Comparison of ENCODE assay signal across 8 cellular contexts in the genomic region with DNA sequence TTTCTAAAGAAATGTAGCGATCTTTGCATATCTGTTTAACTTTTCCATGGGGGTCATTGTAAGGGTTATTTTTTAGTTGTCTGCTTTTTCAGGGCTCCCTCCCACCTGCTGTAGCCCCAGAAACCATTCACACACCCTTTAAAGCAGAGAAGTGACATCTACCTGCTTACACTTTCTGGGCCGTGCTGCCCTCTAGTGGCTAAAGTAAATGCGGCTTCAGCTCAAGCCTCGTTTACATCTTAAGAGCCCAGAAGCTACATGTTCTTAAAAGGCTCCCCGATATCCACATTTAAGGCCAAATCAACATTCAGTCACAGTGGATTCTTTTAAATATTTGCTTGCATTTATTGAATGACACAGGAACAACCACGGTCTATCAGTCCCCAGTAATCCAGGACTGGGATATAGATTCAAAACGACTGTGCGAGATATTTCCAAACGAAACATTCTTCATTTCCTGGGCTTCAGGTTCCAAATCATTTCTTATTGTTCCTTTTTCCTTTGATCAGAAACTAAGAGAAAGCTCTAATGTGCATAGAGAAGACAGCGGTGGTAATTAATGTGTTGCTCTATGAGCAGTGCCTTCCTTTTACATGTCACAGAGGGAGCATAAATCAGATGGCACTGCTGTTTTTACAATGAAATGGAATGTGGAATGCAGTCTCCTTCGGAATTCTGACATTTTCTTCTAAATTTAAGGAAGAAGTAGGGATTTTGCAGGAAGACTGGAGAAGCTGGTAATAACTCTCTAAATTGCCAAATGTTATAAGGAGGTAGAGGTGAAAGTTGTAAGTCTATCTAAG.
A peak's percentile ranks its signal among the peaks of the same experiment; 100 is the strongest.
DNase-seq lines count a peak whose midpoint lies in the region; ATAC-seq and TF ChIP-seq lines count a peak whose summit lies in the region.

No MANE protein-coding gene starts in this region.

- no peak overlapping the region for H3K4me3 ChIP-seq in lower leg skin (ENCODE audit: low read depth, poor library complexity, severe bottlenecking)

- H3K4me3 Mint-ChIP-seq in chondrocyte (ENCODE audit: unreplicated experiment), result no peak overlapping the region

- no peaks in the 10 kb centered on the region for H3K9me3 Mint-ChIP-seq in chondrocyte (ENCODE audit: low read depth)

- intact Hi-C loops in lower leg skin (cut with DNase I; ENCODE audit: low total_unique reads), result loop anchor here (5.0 kb wide), 1 partner anchor 285 kb away; no protein-coding TSS in a partner anchor

- DNase-seq in Ammon's horn (ENCODE audit: low spot score) (peak; percentile 89), NCI-H2171 treated with DMSO at 0.1 percent for 48 hours (lab: John Stamatoyannopoulos, UW) (peak; percentile 53), chondrocyte (ENCODE audit: low spot score) (no peak), lower leg skin (ENCODE audit: low spot score in 2 of 2) (peak; percentile 75 to 93)
- peak; percentile 53 to 62 for DNase-seq in activated CD4-positive, alpha-beta T cell treated with anti-CD3 and anti-CD28 coated beads for 24 hours (ENCODE audit: low read depth in 2 of 2)
- peak; percentile 37 for DNase-seq in stimulated activated CD8-positive, alpha-beta memory T cell treated with anti-CD3 and anti-CD28 coated beads, Interleukin-12 subunit alpha, Interleukin-12 subunit beta, amount 100 ng/mL, for 1 hour (ENCODE audit: low read depth)

- peak; percentile 94 for TF ChIP-seq CTCF in chondrocyte (IDR thresholded peaks at IDR 0.05)
- peak in 1 of 3 donors; percentile 43 for TF ChIP-seq CTCF in lower leg skin (IDR thresholded peaks at IDR 0.05)

- H3K27me3 Mint-ChIP-seq in chondrocyte (ENCODE audit: low read depth), result peaks cover 31% of the 10 kb centered on the region

- ATAC-seq in GM18870 (IDR thresholded peaks at IDR 0.05; ENCODE audit: unreplicated experiment) (peak; percentile 84), HG03095 (IDR thresholded peaks at IDR 0.05; ENCODE audit: unreplicated experiment) (peak; percentile 88)

- H3K27ac Mint-ChIP-seq in chondrocyte (ENCODE audit: unreplicated experiment), result no peak overlapping the region

- WGBS in lower leg skin, 2 donors, result 21 to 24% methylated on average over 11 of the region's 11 CpGs

- TF ChIP-seq POLR2A in lower leg skin (IDR thresholded peaks at IDR 0.05), result no peak

- H3K36me3 Mint-ChIP-seq in chondrocyte (ENCODE audit: low read depth), result no peaks in the 10 kb centered on the region

- no peaks in the 10 kb centered on the region for H3K4me1 Mint-ChIP-seq in chondrocyte (ENCODE audit: low read depth)
